In genomic region chr7:130254555-130254954, GRCh38 we compare ENCODE assay signal across 2 cellular contexts.
TF ChIP-seq lines count a peak whose summit lies in the region.

No MANE protein-coding gene starts in this region.

TF ChIP-seq in HepG2, 621 proteins besides CTCF, POLR2A, EP300 and RAD21 (continues in another document):
- TF ChIP-seq ZNF260 (CRISPR knock-in tag; IDR thresholded peaks at IDR 0.05; ENCODE audit: borderline replicate concordance, low read depth) (no peak), MEIS1 (CRISPR knock-in tag; IDR thresholded peaks at IDR 0.05; ENCODE audit: borderline replicate concordance) (no peak), SRY (CRISPR knock-in tag; IDR thresholded peaks at IDR 0.05) (no peak), GABPB1 (CRISPR knock-in tag; IDR thresholded peaks at IDR 0.05) (0 out of 2 replicates have a peak, but pooled peaks have one; percentile 11), HIC2 (CRISPR knock-in tag; IDR thresholded peaks at IDR 0.05; ENCODE audit: low read depth) (0 out of 2 replicates have a peak, but pooled peaks have one; percentile 34), ARID5B (CRISPR knock-in tag; IDR thresholded peaks at IDR 0.05) (0 out of 2 replicates have a peak, but pooled peaks have one; percentile 31), FOXA3 (CRISPR knock-in tag; IDR thresholded peaks at IDR 0.05) (peak; percentile 52), POLR2AphosphoS2 (IDR thresholded peaks at IDR 0.05; ENCODE audit: low read depth, low read length) (no peak), ZNF280B (CRISPR knock-in tag; IDR thresholded peaks at IDR 0.05; ENCODE audit: borderline replicate concordance) (peak; percentile 44; the same call in 1 of the 2 replicates), ZNF710 (CRISPR knock-in tag; IDR thresholded peaks at IDR 0.05; ENCODE audit: borderline replicate concordance) (no peak), ZIK1 (CRISPR knock-in tag; IDR thresholded peaks at IDR 0.05; ENCODE audit: borderline replicate concordance, low read depth) (no peak), SALL1 (CRISPR knock-in tag; IDR thresholded peaks at IDR 0.05) (peak; percentile 39; the same call in 1 of the 2 replicates), ATF7-NPFF (CRISPR knock-in tag; IDR thresholded peaks at IDR 0.05; ENCODE audit: low read depth) (no peak)

TF ChIP-seq in K562, 482 proteins besides CTCF, POLR2A, EP300 and RAD21:
- TF ChIP-seq YY1 (IDR thresholded peaks at IDR 0.05; ENCODE audit: borderline replicate concordance in 1 of 3, control insufficient read depth in 1 of 3, extremely low read depth in 1 of 3, insufficient read depth in 3 of 3, insufficient read length in 1 of 3, insufficient replicate concordance in 2 of 3, low read depth in 1 of 3, low read length in 2 of 3) (peak in 2 of 3 experiments; percentile 24 to 43), POLR3A (IDR thresholded peaks at IDR 0.05; ENCODE audit: borderline replicate concordance, extremely low read depth, insufficient read depth, insufficient read length) (no peak)
